7 cellular contexts compared by ENCODE assay signal in genomic region chr4:136489101-136489500, GRCh38.
"Had no signal": no experiment of that assay in that cellular context is flagged by ENCODE, and none has a peak within 500 bp of the region (broad histone marks: within the 10 kb centered on the region; RNA-seq: fewer than 3 reads in every experiment).

No MANE protein-coding gene starts in this region.

- ATAC-seq: HepG2, K562 had no signal

- DNase-seq: IMR-90, KBM-7, KG1 had no signal

- H3K4me1 Mint-ChIP-seq: IgD-negative memory B cell had no signal

- H3K27ac Mint-ChIP-seq: IgD-negative memory B cell had no signal

- H3K27me3 Mint-ChIP-seq: IgD-negative memory B cell had no signal

- H3K36me3 Mint-ChIP-seq: IgD-negative memory B cell had no signal

- FAIRE-seq: HepG2, HTR-8/SVneo, K562 had no signal

- H3K4me3 ChIP-seq: K562 had no signal
